Comparison of ENCODE assay signal across 29 cellular contexts in genomic region chr1:176056312-176056711, GRCh38.
"Had no signal": no experiment of that assay in that cellular context is flagged by ENCODE, and none has a peak within 500 bp of the region (broad histone marks: within the 10 kb centered on the region; RNA-seq: fewer than 3 reads in every experiment).

No MANE protein-coding gene starts in this region.

- FAIRE-seq: urothelium cell line had no signal

- H3K27me3 Mint-ChIP-seq: naive thymus-derived CD8-positive, alpha-beta T cell; natural killer cell treated with Interleukin-12 subunit alpha and Interleukin-12 subunit beta and Interleukin-15 and Interleukin-18, amount 100 ng/mL, for 72 hours; progenitor cell of endocrine pancreas; stimulated activated naive B cell treated with anti-CD40 and anti-IgM and Interleukin-4, amounts not matched to agents 10 μg/mL and 1 μg/mL and 100 μg/mL, for 72 hours; stimulated activated naive CD8-positive, alpha-beta T cell treated with anti-CD3 and anti-CD28 coated beads, Interleukin-15, Interleukin-2, amounts not matched to agents 100 ng/mL and 50 ng/mL, for 24 hours had no signal

- H3K9ac ChIP-seq: parathyroid adenoma had no signal

- ATAC-seq: naive thymus-derived CD8-positive, alpha-beta T cell; natural killer cell treated with Interleukin-12 subunit alpha and Interleukin-12 subunit beta and Interleukin-15 and Interleukin-18, amount 100 ng/mL, for 72 hours; psoas muscle; right cardiac atrium; sciatic nerve; stimulated activated effector memory CD8-positive, alpha-beta T cell treated with anti-CD3 and anti-CD28 coated beads, Interleukin-12 subunit alpha, Interleukin-12 subunit beta, amount 100 ng/mL, for 72 hours; stimulated activated naive B cell treated with anti-CD40 and anti-IgM and Interleukin-4, amounts not matched to agents 10 μg/mL and 1 μg/mL and 100 μg/mL, for 72 hours had no signal

- H3K79me2 ChIP-seq: parathyroid adenoma had no signal

- H2AFZ ChIP-seq: parathyroid adenoma had no signal

- H3K4me1 Mint-ChIP-seq: stimulated activated effector memory CD8-positive, alpha-beta T cell treated with anti-CD3 and anti-CD28 coated beads, Interleukin-12 subunit alpha, Interleukin-12 subunit beta, amount 100 ng/mL, for 72 hours had no signal

- H3K4me3 Mint-ChIP-seq: naive thymus-derived CD8-positive, alpha-beta T cell; natural killer cell treated with Interleukin-12 subunit alpha and Interleukin-12 subunit beta and Interleukin-15 and Interleukin-18, amount 100 ng/mL, for 72 hours; nephron progenitor cell; neural crest cell; stimulated activated effector memory CD8-positive, alpha-beta T cell treated with anti-CD3 and anti-CD28 coated beads, Interleukin-12 subunit alpha, Interleukin-12 subunit beta, amount 100 ng/mL, for 72 hours; stimulated activated naive B cell treated with anti-CD40 and anti-IgM and Interleukin-4, amounts not matched to agents 10 μg/mL and 1 μg/mL and 100 μg/mL, for 72 hours; stimulated activated naive CD8-positive, alpha-beta T cell treated with anti-CD3 and anti-CD28 coated beads, Interleukin-15, Interleukin-2, amounts not matched to agents 100 ng/mL and 50 ng/mL, for 24 hours had no signal

- H3K27me3 ChIP-seq: neutrophil, stomach, thyroid gland, tibial nerve, upper lobe of left lung, vagina had no signal

- H3K27ac Mint-ChIP-seq: naive thymus-derived CD8-positive, alpha-beta T cell; natural killer cell treated with Interleukin-12 subunit alpha and Interleukin-12 subunit beta and Interleukin-15 and Interleukin-18, amount 100 ng/mL, for 72 hours; nephron progenitor cell; stimulated activated effector memory CD8-positive, alpha-beta T cell treated with anti-CD3 and anti-CD28 coated beads, Interleukin-12 subunit alpha, Interleukin-12 subunit beta, amount 100 ng/mL, for 72 hours; stimulated activated naive B cell treated with anti-CD40 and anti-IgM and Interleukin-4, amounts not matched to agents 10 μg/mL and 1 μg/mL and 100 μg/mL, for 72 hours; stimulated activated naive CD8-positive, alpha-beta T cell treated with anti-CD3 and anti-CD28 coated beads, Interleukin-15, Interleukin-2, amounts not matched to agents 100 ng/mL and 50 ng/mL, for 24 hours had no signal

- H3K4me3 ChIP-seq: psoas muscle, skin epidermis, stomach, thoracic aorta, thyroid gland, tibial nerve, upper lobe of left lung, vagina had no signal

- H3K9me3 ChIP-seq: neutrophil, psoas muscle, stomach, thoracic aorta, thyroid gland, tibial nerve, upper lobe of left lung, vagina had no signal

- DNase-seq: naive thymus-derived CD8-positive, alpha-beta T cell; nephron progenitor cell; nucleus accumbens; posterior cingulate gyrus; psoas muscle; right cardiac atrium; stimulated activated CD4-positive, alpha-beta T cell treated with anti-CD3 and anti-CD28 coated beads, Interleukin-15, amount 100 ng/mL, for 24 hours; stimulated activated CD4-positive, alpha-beta T cell treated with anti-CD3 and anti-CD28 coated beads, Interleukin-2, amount 100 ng/mL, for 24 hours; stimulated activated CD4-positive, alpha-beta T cell treated with anti-CD3 and anti-CD28 coated beads, Interleukin-2, amount 100 ng/mL, for 48 hours; stimulated activated CD4-positive, alpha-beta T cell treated with anti-CD3 and anti-CD28 coated beads, Interleukin-4, amount 100 ng/mL, for 24 hours; stimulated activated naive B cell treated with anti-CD40 and anti-IgM and Interleukin-4, amounts not matched to agents 10 μg/mL and 1 μg/mL and 100 μg/mL, for 72 hours; stimulated activated naive CD4-positive, alpha-beta T cell treated with Interleukin-2 at 50 U/mL for 16 hours; stomach; thyroid gland; trophoblast cell; upper lobe of left lung had no signal

- H3K36me3 Mint-ChIP-seq: natural killer cell treated with Interleukin-12 subunit alpha and Interleukin-12 subunit beta and Interleukin-15 and Interleukin-18, amount 100 ng/mL, for 72 hours; stimulated activated effector memory CD8-positive, alpha-beta T cell treated with anti-CD3 and anti-CD28 coated beads, Interleukin-12 subunit alpha, Interleukin-12 subunit beta, amount 100 ng/mL, for 72 hours had no signal

- H3K27ac ChIP-seq: neutrophil, parathyroid adenoma, psoas muscle, skin epidermis, stomach, thoracic aorta, thyroid gland, tibial nerve, upper lobe of left lung, vagina had no signal

- H3K36me3 ChIP-seq: thoracic aorta, thyroid gland, tibial nerve, upper lobe of left lung had no signal

- H3K9me3 Mint-ChIP-seq: naive thymus-derived CD8-positive, alpha-beta T cell; natural killer cell treated with Interleukin-12 subunit alpha and Interleukin-12 subunit beta and Interleukin-15 and Interleukin-18, amount 100 ng/mL, for 72 hours; neural crest cell; stimulated activated effector memory CD8-positive, alpha-beta T cell treated with anti-CD3 and anti-CD28 coated beads, Interleukin-12 subunit alpha, Interleukin-12 subunit beta, amount 100 ng/mL, for 72 hours; stimulated activated naive B cell treated with anti-CD40 and anti-IgM and Interleukin-4, amounts not matched to agents 10 μg/mL and 1 μg/mL and 100 μg/mL, for 72 hours; stimulated activated naive CD8-positive, alpha-beta T cell treated with anti-CD3 and anti-CD28 coated beads, Interleukin-15, Interleukin-2, amounts not matched to agents 100 ng/mL and 50 ng/mL, for 24 hours had no signal

- H3K4me1 ChIP-seq: stomach, thyroid gland, tibial nerve, upper lobe of left lung, vagina had no signal
